ENCODE assay signal across 8 cellular contexts in genomic region chr14:50396636-50397460, GRCh38. TPM values are rescaled to one million over a fixed set of nuclear protein-coding genes. Genes with fewer than 3 reads are reported as not detected.
DNase-seq lines count a peak whose midpoint lies in the region; ATAC-seq, FAIRE-seq and TF ChIP-seq lines count a peak whose summit lies in the region.

Gene CDKL1, minus strand, starts transcription at chr14:50396881. Its CDS starts 1,013 bp downstream, at chr14:50395868.

- TF ChIP-seq CTCF in SK-N-SH (IDR thresholded peaks at IDR 0.05) (no peak), heart left ventricle (IDR thresholded peaks at IDR 0.05) (peak in 1 of 12 donors; percentile 5), pancreas (IDR thresholded peaks at IDR 0.05) (no peak), upper lobe of left lung (IDR thresholded peaks at IDR 0.05) (no peak)

- TF ChIP-seq EP300 in SK-N-SH (IDR thresholded peaks at IDR 0.05; ENCODE audit: borderline replicate concordance in 1 of 2, low read depth in 1 of 2, low read length in 1 of 2) (no peak; a peak in 1 of 4 replicates), upper lobe of left lung (IDR thresholded peaks at IDR 0.05) (no peak)

- no peaks in the 10 kb centered on the region for H3K4me1 ChIP-seq in CD8-positive, alpha-beta memory T cell (ENCODE audit: insufficient read depth, low read length)
- H3K4me1 ChIP-seq in SK-N-SH (ENCODE audit: control insufficient read depth in 1 of 2, insufficient read depth in 2 of 2, low read depth in 1 of 2, low read length in 1 of 2): peaks cover 2 to 9% of the 10 kb centered on the region in 2 experiments; a peak in 3 of 4 replicates
- peaks cover 3 to 26% (median 9%) of the 10 kb centered on the region in 12 donors for H3K4me1 ChIP-seq in heart left ventricle
- peaks cover 0 to 13% (median 0%) of the 10 kb centered on the region in 3 donors for H3K4me1 ChIP-seq in pancreas
- peaks cover 15 to 16% (median 16%) of the 10 kb centered on the region in 4 donors for H3K4me1 ChIP-seq in upper lobe of left lung

- CTCF ChIA-PET in CD8-positive, alpha-beta memory T cell (lab: Charles Lee): interaction anchor here (0.7 to 2.5 kb wide), 4 partner anchors 32 to 465 kb away, joined by 3 to 5 read pairs (median 4); no protein-coding TSS in a partner anchor
- CTCF ChIA-PET in SK-N-SH (lab: Yijun Ruan, JAX): interaction anchor here (0.8 to 1.3 kb wide), 4 partner anchors 30 to 76 kb away, joined by 3 to 4 read pairs (median 3); no protein-coding TSS in a partner anchor

- H3K36me3 ChIP-seq in CD8-positive, alpha-beta memory T cell (ENCODE audit: insufficient read depth, low read length): no peaks in the 10 kb centered on the region
- H3K36me3 ChIP-seq in SK-N-SH (replicated peaks in 1 of 2; ENCODE audit: control insufficient read depth in 1 of 2, insufficient read depth in 2 of 2, low read length in 1 of 2) (peaks cover 0 to 8% of the 10 kb centered on the region in 2 experiments), heart left ventricle (no peaks in the 10 kb centered on the region), pancreas (no peaks in the 10 kb centered on the region), upper lobe of left lung (no peaks in the 10 kb centered on the region)

- H3K4me3 ChIP-seq in CD8-positive, alpha-beta memory T cell (ENCODE audit: low read length): peak within 1 kb of the TSS; percentile 73
- peak within 1 kb of the TSS; percentile 65 to 75 for H3K4me3 ChIP-seq in SK-N-SH (ENCODE audit: low read depth in 2 of 2, low read length in 1 of 2)
- H3K4me3 ChIP-seq in heart left ventricle: peak within 1 kb of the TSS; percentile 49 to 92 (median 66)
- H3K4me3 ChIP-seq in pancreas: peak within 1 kb of the TSS; percentile 45 to 85 (median 54)
- H3K4me3 ChIP-seq in upper lobe of left lung: peak within 1 kb of the TSS; percentile 66 to 88 (median 70)

- H2AFZ ChIP-seq in SK-N-SH (ENCODE audit: low read depth): peak within 1 kb of the TSS; percentile 85

- peak within 1 kb of the TSS; percentile 84 for H3K4me2 ChIP-seq in SK-N-SH

- TF ChIP-seq POLR2A in heart left ventricle (IDR thresholded peaks at IDR 0.05): peak in 1 of 2 donors; percentile 28
- TF ChIP-seq POLR2A in upper lobe of left lung (IDR thresholded peaks at IDR 0.05): peak in 2 of 4 donors; percentile 40 to 55

- no peaks in the 10 kb centered on the region for H3K9me2 ChIP-seq in SK-N-SH

- DNase-seq in CD8-positive, alpha-beta memory T cell: peak; percentile 15 to 51 (median 22)
- DNase-seq in HPDE6-E6E7 (ENCODE audit: extremely low spot score) (peak; percentile 41), SK-N-SH (peak; percentile 88), amniotic epithelial cell (ENCODE audit: low read depth) (peak; percentile 68), heart left ventricle (peak; percentile 64 to 86 (median 68)), pancreas (peak; percentile 73 to 88 (median 79)), upper lobe of left lung (peak; percentile 73 to 94)

- peaks cover 0 to 1% (median 0%) of the 10 kb centered on the region in 3 donors for H3K36me3 Mint-ChIP-seq in CD8-positive, alpha-beta memory T cell

- peak within 1 kb of the TSS; percentile 88 to 95 (median 90) for H3K4me3 Mint-ChIP-seq in CD8-positive, alpha-beta memory T cell

- ATAC-seq in GM19397 (IDR thresholded peaks at IDR 0.05; ENCODE audit: unreplicated experiment) (peak; percentile 64), heart left ventricle (peak; percentile 68 to 95 (median 89)), pancreas (peak; percentile 88 to 92 (median 89)), upper lobe of left lung (ENCODE audit: low FRiP score in 2 of 2) (peak; percentile 89 to 93)

- H3F3A ChIP-seq in SK-N-SH (replicated peaks; ENCODE audit: insufficient read depth): peaks cover 26% of the 10 kb centered on the region

- no peak for TF ChIP-seq RAD21 in SK-N-SH (IDR thresholded peaks at IDR 0.05; ENCODE audit: low read length)

- POLR2A ChIA-PET in CD8-positive, alpha-beta memory T cell (lab: Charles Lee): interaction anchor here (0.6 to 1.9 kb wide), 4 partner anchors 14 to 34 kb away, joined by 3 to 11 read pairs (median 3); no protein-coding TSS in a partner anchor
- POLR2A ChIA-PET in SK-N-SH (lab: Yijun Ruan, JAX): interaction anchor here (0.9 to 2.0 kb wide), 4 partner anchors 55 to 163 kb away, joined by 3 to 7 read pairs (median 4); partner anchors contain the start of genes ATL1, DMAC2L and L2HGDH

- peak within 1 kb of the TSS in 7 of 8 donors; percentile 24 to 88 (median 66) for H3K27ac Mint-ChIP-seq in CD8-positive, alpha-beta memory T cell

- WGBS in SK-N-SH (ENCODE audit: low lambda C conversion rate): 5% methylated on average over 16 of the region's 77 CpGs
- WGBS in heart left ventricle, 4 donors: 0 to 1% (median 1%) methylated on average over 24 to 77 of the region's 77 CpGs
- 1% methylated on average over 74 to 77 of the region's 77 CpGs for WGBS in pancreas, 2 donors
- WGBS in upper lobe of left lung, 2 donors: 2 to 3% methylated on average over 28 to 46 of the region's 77 CpGs

- no peaks in the 10 kb centered on the region for H3K79me2 ChIP-seq in SK-N-SH (ENCODE audit: insufficient read depth)

- intact Hi-C loops in heart left ventricle (cut with DNase I): loop anchor here in 6 of 10 donors (5.0 to 10.0 kb wide), 7 partner anchors 50 to 135 kb away; partner anchors contain the start of genes DMAC2L (in 1 of the 6), L2HGDH (in 1 of the 6) and MAP4K5 (in 1 of the 6)
- intact Hi-C loops in pancreas (cut with DNase I): no loop called here

- H3K27ac ChIP-seq in CD8-positive, alpha-beta memory T cell (ENCODE audit: low read depth, low read length): no peak within 1 kb of the TSS
- peak within 1 kb of the TSS; percentile 78 to 84 for H3K27ac ChIP-seq in SK-N-SH (ENCODE audit: low read depth in 2 of 2, low read length in 1 of 2)
- H3K27ac ChIP-seq in heart left ventricle: peak within 1 kb of the TSS in 11 of 12 donors; percentile 44 to 89 (median 72)
- H3K27ac ChIP-seq in pancreas: peak within 1 kb of the TSS; percentile 67 to 85 (median 78)
- H3K27ac ChIP-seq in upper lobe of left lung: peak within 1 kb of the TSS; percentile 64 to 90 (median 83)

- H3K9ac ChIP-seq in SK-N-SH: peak within 1 kb of the TSS; percentile 74

- H4K20me1 ChIP-seq in SK-N-SH (ENCODE audit: insufficient read depth): no peaks in the 10 kb centered on the region

- no peak for FAIRE-seq in pancreas (lab: Jason Lieb, UNC)

- no peaks in the 10 kb centered on the region for H3K9me3 ChIP-seq in CD8-positive, alpha-beta memory T cell (ENCODE audit: low read length)
- H3K9me3 ChIP-seq in SK-N-SH: no peaks in the 10 kb centered on the region
- no peaks in the 10 kb centered on the region for H3K9me3 ChIP-seq in heart left ventricle
- no peaks in the 10 kb centered on the region for H3K9me3 ChIP-seq in pancreas
- no peaks in the 10 kb centered on the region for H3K9me3 ChIP-seq in upper lobe of left lung

- peaks cover 0 to 1% of the 10 kb centered on the region in 2 donors for H3K27me3 Mint-ChIP-seq in CD8-positive, alpha-beta memory T cell

- no peaks in the 10 kb centered on the region for H3K27me3 ChIP-seq in CD8-positive, alpha-beta memory T cell (ENCODE audit: insufficient read depth, low read length, poor library complexity, severe bottlenecking)
- H3K27me3 ChIP-seq in SK-N-SH (ENCODE audit: insufficient read depth) (no peaks in the 10 kb centered on the region), heart left ventricle (no peaks in the 10 kb centered on the region), pancreas (no peaks in the 10 kb centered on the region), upper lobe of left lung (no peaks in the 10 kb centered on the region)

- H3K4me1 Mint-ChIP-seq in CD8-positive, alpha-beta memory T cell: peaks cover 7 to 19% (median 15%) of the 10 kb centered on the region in 3 donors

- H3K9me3 Mint-ChIP-seq in CD8-positive, alpha-beta memory T cell: no peaks in the 10 kb centered on the region

TF ChIP-seq in SK-N-SH, 30 proteins besides CTCF, POLR2A, EP300 and RAD21 (continues in another document):
- TF ChIP-seq SIN3A (IDR thresholded peaks at IDR 0.05; ENCODE audit: borderline replicate concordance, low read depth, low read length): peak; percentile 22; the same call in 1 of the 2 replicates
- peak; percentile 16; the same call in 1 of the 2 replicates for TF ChIP-seq POLR2AphosphoS5 (IDR thresholded peaks at IDR 0.05; ENCODE audit: low read depth, low read length)
- TF ChIP-seq MAX (IDR thresholded peaks at IDR 0.05; ENCODE audit: low read depth): peak; percentile 86
- peak; percentile 36; the same call in 1 of the 2 replicates for TF ChIP-seq NRF1 (IDR thresholded peaks at IDR 0.05; ENCODE audit: low read depth, low read length)
- 0 out of 2 replicates have a peak, but pooled peaks have one; percentile 5 for TF ChIP-seq RCOR1 (IDR thresholded peaks at IDR 0.05; ENCODE audit: low read length)

RNA-seq across cellular contexts. Expression of gene CDKL1, which starts in this region (rescaled TPM):
- total RNA-seq in CD8-positive, alpha-beta memory T cell: 1 to 10 TPM; 4.8 to 5.8 TPM
- 6.7 TPM for polyA plus RNA-seq in CD8-positive, alpha-beta memory T cell
- polyA plus RNA-seq in SK-N-SH (2012; rRNA removed) (1.7 and 2.5 TPM in 2 replicates), heart left ventricle (1 to 10 TPM in 1 of 2 donors, under 1 TPM in 1; 0.34 to 2.1 TPM), pancreas (under 1 TPM; 0.56 to 0.80 TPM)
- polyA plus RNA-seq in SK-N-SH (2012; cell fraction: cytosol; rRNA removed): 1.4 and 1.5 TPM in 2 replicates
- 1.6 and 2.8 TPM in 2 replicates for polyA plus RNA-seq in SK-N-SH (2012; cell fraction: nucleus; rRNA removed)
- total RNA-seq in heart left ventricle (1 to 10 TPM; 1.7 to 7.0 (median 2.6) TPM), pancreas (1 to 10 TPM; 2.4 to 5.5 (median 4.4) TPM), upper lobe of left lung (10 to 100 TPM; 24.6 to 44.7 (median 30.1) TPM)

Comparison
In these comparisons a context has a peak if more than half of its experiments do, and no peak if none do; other contexts are left out.
1. DNase-seq: peak in every context shown above with its lines; median percentile 88 in SK-N-SH; 84 in upper lobe of left lung; 79 in pancreas; 68 in amniotic epithelial cell; 68 in heart left ventricle; 41 in HPDE6-E6E7; 22 in CD8-positive, alpha-beta memory T cell.
2. intact Hi-C loops: an anchor here in heart left ventricle (5.0 to 10.0 kb wide); none called in pancreas.